ENCODE assay signal across 1 cellular context in the genomic region with DNA sequence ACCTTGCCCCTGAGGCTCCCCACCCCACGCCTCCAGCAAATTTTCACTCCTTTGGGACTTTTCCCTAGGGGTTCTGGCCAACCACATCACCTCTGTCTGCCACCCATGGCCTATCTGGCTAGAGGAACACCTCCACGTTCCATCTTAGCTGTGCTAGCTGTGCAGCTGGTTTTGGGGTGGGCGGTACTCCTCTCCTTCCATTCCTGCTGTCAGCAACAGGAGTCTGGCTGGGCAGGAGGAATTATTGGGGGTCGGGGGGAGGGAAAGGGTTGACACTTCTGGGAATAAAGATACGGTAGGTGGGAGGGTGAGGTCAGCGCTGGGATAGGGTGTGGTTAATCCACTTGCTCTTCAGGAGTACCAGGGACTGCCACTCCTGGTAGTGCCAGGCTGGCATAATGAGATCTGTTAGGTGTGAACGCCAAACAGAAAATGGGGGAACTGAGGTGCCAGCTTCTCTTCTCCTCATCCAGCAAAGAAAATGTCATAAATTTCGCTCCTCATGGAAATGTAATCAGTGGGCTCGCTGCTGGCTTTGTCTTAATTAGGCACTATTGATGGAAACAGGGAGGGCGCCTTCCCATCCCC.
TF ChIP-seq lines count a peak whose summit lies in the region.

No MANE protein-coding gene starts in this region.

TF ChIP-seq in K562, 482 proteins besides CTCF, POLR2A, EP300 and RAD21:
- no peak for TF ChIP-seq TCFL5 (CRISPR knock-in tag; conservative IDR thresholded peaks at IDR 0.05)
- no peak for TF ChIP-seq ZNF436 (CRISPR knock-in tag; IDR thresholded peaks at IDR 0.05)
- no peak for TF ChIP-seq RBM14 (IDR thresholded peaks at IDR 0.05; ENCODE audit: borderline replicate concordance, insufficient read depth, low read depth, low read length)
- no peak for TF ChIP-seq CREBBP (IDR thresholded peaks at IDR 0.05; ENCODE audit: low read depth, low read length)
- TF ChIP-seq VEZF1 (CRISPR knock-in tag; IDR thresholded peaks at IDR 0.05), result no peak
- no peak for TF ChIP-seq ETV5 (CRISPR knock-in tag; IDR thresholded peaks at IDR 0.05; ENCODE audit: low read depth)
- TF ChIP-seq SAFB2 (IDR thresholded peaks at IDR 0.05; ENCODE audit: borderline replicate concordance, low read depth, low read length, severe bottlenecking), result no peak
- TF ChIP-seq BRD4 (IDR thresholded peaks at IDR 0.05), result no peak
- no peak for TF ChIP-seq NR2F6 (CRISPR knock-in tag; IDR thresholded peaks at IDR 0.05)
- TF ChIP-seq TOE1 (IDR thresholded peaks at IDR 0.05; ENCODE audit: borderline replicate concordance), result no peak
- TF ChIP-seq TOE1 (CRISPR knock-in tag; IDR thresholded peaks at IDR 0.05; ENCODE audit: borderline replicate concordance, low read depth), result no peak
- no peak for TF ChIP-seq GATA2 (CRISPR knock-in tag; IDR thresholded peaks at IDR 0.05)
- no peak for TF ChIP-seq CTCFL (IDR thresholded peaks at IDR 0.05; ENCODE audit: borderline replicate concordance, insufficient read depth, low read depth, low read length, poor library complexity, severe bottlenecking)
